8 cellular contexts compared by ENCODE assay signal in genomic region chr14:60064491-60065072, GRCh38. TPM values are rescaled to one million over a fixed set of nuclear protein-coding genes. Genes with fewer than 3 reads are reported as not detected.
A peak's percentile ranks its signal among the peaks of the same experiment; 100 is the strongest.
DNase-seq lines count a peak whose midpoint lies in the region; ATAC-seq, FAIRE-seq and TF ChIP-seq lines count a peak whose summit lies in the region.

No MANE protein-coding gene starts in this region.

- DNase-seq in AG09319 (ENCODE audit: extremely low read depth, low read depth) (no peak), GM18507 (ENCODE audit: extremely low spot score, insufficient read length, low read depth) (peak; percentile 4), NCI-H2227 (lab: John Stamatoyannopoulos, UW; ENCODE audit: unreplicated experiment) (peak; percentile 15), midbrain (lab: John Stamatoyannopoulos, UW) (peak; percentile 55)
- no peak for DNase-seq in central memory CD8-positive, alpha-beta T cell (ENCODE audit: low spot score in 2 of 2)
- no peak for DNase-seq in activated T-cell treated with anti-CD3 and anti-CD28 coated beads, Interleukin-2, amount 50 U/mL, for 72 hours

- no peak overlapping the region for H3K4me3 Mint-ChIP-seq in central memory CD8-positive, alpha-beta T cell
- H3K4me3 Mint-ChIP-seq in activated T-cell treated with anti-CD3 and anti-CD28 coated beads, Interleukin-2, amount 50 U/mL, for 72 hours = no peak overlapping the region

- H3K27ac Mint-ChIP-seq in central memory CD8-positive, alpha-beta T cell (ENCODE audit: low read depth) = no peak overlapping the region
- H3K27ac Mint-ChIP-seq in activated T-cell treated with anti-CD3 and anti-CD28 coated beads, Interleukin-2, amount 50 U/mL, for 72 hours = no peak overlapping the region

- H3K27me3 Mint-ChIP-seq in central memory CD8-positive, alpha-beta T cell = peaks cover 7% of the 10 kb centered on the region
- no peaks in the 10 kb centered on the region for H3K27me3 Mint-ChIP-seq in activated T-cell treated with anti-CD3 and anti-CD28 coated beads, Interleukin-2, amount 50 U/mL, for 72 hours (ENCODE audit: low read depth)

- H3K9me3 Mint-ChIP-seq in central memory CD8-positive, alpha-beta T cell = no peaks in the 10 kb centered on the region
- no peaks in the 10 kb centered on the region for H3K9me3 Mint-ChIP-seq in activated T-cell treated with anti-CD3 and anti-CD28 coated beads, Interleukin-2, amount 50 U/mL, for 72 hours

- FAIRE-seq in GM18507 (lab: Jason Lieb, UNC) = peak; percentile 62

- peak; percentile 52 for ATAC-seq in central memory CD8-positive, alpha-beta T cell (replicated peaks; ENCODE audit: extremely low read depth, poor library complexity, severe bottlenecking)
- ATAC-seq in GM21526 (IDR thresholded peaks at IDR 0.05; ENCODE audit: low FRiP score, unreplicated experiment) (no peak), HG03095 (IDR thresholded peaks at IDR 0.05; ENCODE audit: unreplicated experiment) (no peak)
- ATAC-seq in activated T-cell treated with anti-CD3 and anti-CD28 coated beads, Interleukin-2, amount 50 U/mL, for 72 hours (replicated peaks in 1 of 2) = no peak

- TF ChIP-seq CTCF in AG09319 (IDR thresholded peaks at IDR 0.05; ENCODE audit: low read depth, low read length) = peak; percentile 63

- H3K4me1 Mint-ChIP-seq in central memory CD8-positive, alpha-beta T cell = no peaks in the 10 kb centered on the region
- H3K4me1 Mint-ChIP-seq in activated T-cell treated with anti-CD3 and anti-CD28 coated beads, Interleukin-2, amount 50 U/mL, for 72 hours (ENCODE audit: low read depth) = no peaks in the 10 kb centered on the region

- H3K36me3 Mint-ChIP-seq in central memory CD8-positive, alpha-beta T cell (ENCODE audit: insufficient read depth) = no peaks in the 10 kb centered on the region
- H3K36me3 Mint-ChIP-seq in activated T-cell treated with anti-CD3 and anti-CD28 coated beads, Interleukin-2, amount 50 U/mL, for 72 hours (ENCODE audit: insufficient read depth in 2 of 2) = no peaks in the 10 kb centered on the region

RNA-seq across cellular contexts. Expression of gene PCNX4, which starts 27.1 kb away (rescaled TPM):
- total RNA-seq in activated T-cell treated with anti-CD3 and anti-CD28 coated beads, Interleukin-2, amount 50 U/mL, for 72 hours = 10 to 100 TPM; 36.1 to 45.4 TPM

Comparison
In these comparisons a context has a peak if more than half of its experiments do, and no peak if none do; other contexts are left out.
1. DNase-seq: peak in GM18507 (single experiment), NCI-H2227 (single experiment) and midbrain (single experiment); none in AG09319 (single experiment), central memory CD8-positive, alpha-beta T cell (0 of 2) and activated T-cell treated with anti-CD3 and anti-CD28 coated beads, Interleukin-2, amount 50 U/mL, for 72 hours (0 of 2).